ENCODE assay signal across 9 cellular contexts in the genomic region with DNA sequence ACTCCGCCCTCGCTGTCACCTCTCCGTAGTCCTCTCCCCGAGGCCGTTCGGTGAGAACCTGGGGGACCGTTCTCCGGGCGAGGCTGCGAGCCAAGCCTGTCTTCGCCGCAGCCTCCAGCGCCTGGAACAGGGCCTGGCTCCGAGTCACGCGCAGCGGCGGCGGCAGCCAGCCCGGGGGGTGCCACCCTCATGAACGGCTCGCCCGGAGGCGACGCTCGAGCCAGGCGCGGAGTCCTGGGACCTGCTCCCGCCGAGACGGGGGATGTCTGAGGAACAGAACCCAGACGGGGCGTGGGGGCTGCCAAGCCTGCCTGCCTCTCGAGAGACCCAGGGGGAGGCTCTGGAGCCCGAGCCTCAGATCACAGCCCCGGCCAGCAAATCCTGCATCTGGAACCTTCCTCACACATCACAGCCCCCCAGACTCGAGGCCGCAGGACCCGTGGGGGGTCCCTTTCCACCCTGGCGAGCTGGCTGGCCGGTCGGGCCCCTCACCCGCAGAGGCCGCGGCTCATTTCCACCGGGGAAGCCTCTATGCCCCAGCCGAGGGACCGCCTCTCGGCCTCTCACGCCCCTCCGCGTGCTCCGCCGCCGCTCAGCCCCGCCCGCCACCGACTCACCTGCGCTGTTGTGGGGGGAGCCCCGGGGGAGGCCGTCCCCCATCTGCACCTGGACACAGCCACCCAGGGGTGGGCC. TPM values are rescaled to one million over a fixed set of nuclear protein-coding genes. Genes with fewer than 3 reads are reported as not detected.
A peak's percentile ranks its signal among the peaks of the same experiment; 100 is the strongest.
DNase-seq lines count a peak whose midpoint lies in the region; ATAC-seq and TF ChIP-seq lines count a peak whose summit lies in the region.
"Had no signal": no experiment of that assay in that cellular context is flagged by ENCODE, and none has a peak within 500 bp of the region (broad histone marks: within the 10 kb centered on the region; RNA-seq: fewer than 3 reads in every experiment).

No MANE protein-coding gene starts in this region.

- H3K4me3 ChIP-seq in fibroblast of villous mesenchyme (ENCODE audit: low read depth, low read length) (peak overlapping the region; percentile 18), trophoblast cell (ENCODE audit: low read depth, low read length) (no peak overlapping the region)

- H2AK5ac ChIP-seq in trophoblast cell (ENCODE audit: low read length), result no peak overlapping the region

- H3K14ac ChIP-seq in trophoblast cell (ENCODE audit: low read length), result no peak overlapping the region

- H2BK120ac ChIP-seq in trophoblast cell (ENCODE audit: insufficient read depth, low read length, poor library complexity), result no peak overlapping the region

- H3K23ac ChIP-seq in trophoblast cell (ENCODE audit: low read length), result no peak overlapping the region

- peaks cover 6% of the 10 kb centered on the region for H3K4me1 ChIP-seq in ES-I3 (ENCODE audit: insufficient read depth, low read length)
- peaks cover 4 to 16% of the 10 kb centered on the region in 2 experiments for H3K4me1 ChIP-seq in trophoblast cell (ENCODE audit: control insufficient read depth in 1 of 2, insufficient read depth in 2 of 2, low read length in 2 of 2)

- WGBS in trophoblast cell (ENCODE audit: extremely low coverage, insufficient coverage, insufficient read length), result no CpG with 5 or more reads among the region's 61 CpGs

- peaks cover 63% of the 10 kb centered on the region for H3K27me3 ChIP-seq in trophoblast cell (ENCODE audit: insufficient read depth, low read length)

- no peak overlapping the region for H4K8ac ChIP-seq in trophoblast cell (ENCODE audit: low read depth, low read length)

- H3K79me1 ChIP-seq in trophoblast cell (ENCODE audit: low read length), result no peaks in the 10 kb centered on the region

- H3K79me2 ChIP-seq in trophoblast cell (ENCODE audit: control insufficient read depth, insufficient read depth, low read length, poor library complexity), result no peaks in the 10 kb centered on the region

- no peaks in the 10 kb centered on the region for H3K9me3 ChIP-seq in ES-I3 (ENCODE audit: control insufficient read depth, insufficient read depth, low read length)
- peaks cover 17% of the 10 kb centered on the region for H3K9me3 ChIP-seq in trophoblast cell (ENCODE audit: insufficient read depth, low read depth, low read length)

- H4K12ac ChIP-seq in trophoblast cell (ENCODE audit: low read depth, low read length), result no peak overlapping the region

- ATAC-seq in GM19452 (IDR thresholded peaks at IDR 0.05; ENCODE audit: unreplicated experiment) (no peak), HG03280 (IDR thresholded peaks at IDR 0.05; ENCODE audit: unreplicated experiment) (no peak)

- TF ChIP-seq CTCF in fibroblast of villous mesenchyme (IDR thresholded peaks at IDR 0.05; ENCODE audit: insufficient read depth, low read depth, low read length), result no peak

- H3K9ac ChIP-seq in ES-I3 (ENCODE audit: low read depth, low read length) (peak overlapping the region; percentile 16; the same call in 1 of the 2 replicates), trophoblast cell (ENCODE audit: low read length) (no peak overlapping the region)

- DNase-seq in activated CD4-positive, alpha-beta T cell treated with anti-CD3 and anti-CD28 coated beads, Interleukin-2, amount 50 U/mL, for 1 hour, result peak; percentile 43
- DNase-seq in fibroblast of villous mesenchyme (ENCODE audit: low read depth) (peak; percentile 24), trophoblast cell (peak in 1 of 2 donors; percentile 45), NCI-H1092 treated with DMSO at 0.1 percent for 48 hours (lab: John Stamatoyannopoulos, UW) (no peak), SHP77 treated with DMSO at 0.1 percent for 48 hours (lab: John Stamatoyannopoulos, UW) (no peak)

- no peak overlapping the region for H3K18ac ChIP-seq in trophoblast cell (ENCODE audit: low read length)

- no peak overlapping the region for H4K91ac ChIP-seq in trophoblast cell (ENCODE audit: low read depth, low read length)

- H3K4me2 ChIP-seq in trophoblast cell (ENCODE audit: low read length), result peak overlapping the region; percentile 65

- H2AFZ ChIP-seq in trophoblast cell (ENCODE audit: insufficient read depth, low read length, poor library complexity), result no peak overlapping the region

- H3K4ac ChIP-seq in trophoblast cell (ENCODE audit: low read depth, low read length), result no peak overlapping the region

- no peaks in the 10 kb centered on the region for H3K36me3 ChIP-seq in ES-I3 (ENCODE audit: insufficient read depth, low read length)
- peaks cover 12 to 21% of the 10 kb centered on the region in 2 experiments for H3K36me3 ChIP-seq in trophoblast cell (ENCODE audit: control insufficient read depth in 1 of 2, insufficient read depth in 2 of 2, low read length in 2 of 2)

- no peak overlapping the region for H3K27ac ChIP-seq in trophoblast cell (ENCODE audit: low read depth, low read length)

- H2BK5ac ChIP-seq in trophoblast cell (ENCODE audit: low read depth, low read length, poor library complexity), result no peak overlapping the region

- no peak overlapping the region for H2BK12ac ChIP-seq in trophoblast cell (ENCODE audit: low read length)

RNA-seq across cellular contexts. Expression of gene SHISA8, which starts 4.1 kb away (rescaled TPM):
- total RNA-seq in fibroblast of villous mesenchyme, result not detected in 2 replicates
- 0.31 and 0.43 TPM in 2 replicates for polyA plus RNA-seq in trophoblast cell (2013)
- total RNA-seq: dermis microvascular lymphatic vessel endothelial cell had no signal

RNA-seq across cellular contexts. Expression of gene TNFRSF13C, which starts 15.9 kb away (rescaled TPM):
- under 0.01 TPM in 2 replicates for total RNA-seq in fibroblast of villous mesenchyme
- polyA plus RNA-seq in trophoblast cell (2013), result 0.36 and 0.38 TPM in 2 replicates

RNA-seq across cellular contexts. Expression of gene CENPM, which starts 36.2 kb away (rescaled TPM):
- total RNA-seq in fibroblast of villous mesenchyme, result 14.2 and 21.6 TPM in 2 replicates
- polyA plus RNA-seq in trophoblast cell (2013), result 17.4 and 17.7 TPM in 2 replicates

RNA-seq across cellular contexts. Expression of gene SEPTIN3, which starts 58.5 kb away (rescaled TPM):
- under 0.01 TPM in 2 replicates for total RNA-seq in fibroblast of villous mesenchyme
- 4.4 TPM in 2 replicates for polyA plus RNA-seq in trophoblast cell (2013)

Comparison
In these comparisons a context has a peak if more than half of its experiments do, and no peak if none do; other contexts are left out.
1. DNase-seq: peak in activated CD4-positive, alpha-beta T cell treated with anti-CD3 and anti-CD28 coated beads, Interleukin-2, amount 50 U/mL, for 1 hour (single experiment) and fibroblast of villous mesenchyme (single experiment); none in NCI-H1092 treated with DMSO at 0.1 percent for 48 hours (single experiment) and SHP77 treated with DMSO at 0.1 percent for 48 hours (single experiment).